ENCODE assay signal across 1 cellular context in genomic region chr1:86833461-86834215, GRCh38.
TF ChIP-seq lines count a peak whose summit lies in the region.

No MANE protein-coding gene starts in this region.

TF ChIP-seq in K562, 482 proteins besides CTCF, POLR2A, EP300 and RAD21 (continued from another document and continues in another):
- no peak for TF ChIP-seq GMEB1 (CRISPR knock-in tag; IDR thresholded peaks at IDR 0.05)
- TF ChIP-seq MCM7 (IDR thresholded peaks at IDR 0.05) = no peak
- TF ChIP-seq MECOM (CRISPR knock-in tag; IDR thresholded peaks at IDR 0.05) = peak; percentile 68; the same call in 1 of the 2 replicates
- TF ChIP-seq ZNF347 (CRISPR knock-in tag; IDR thresholded peaks at IDR 0.05; ENCODE audit: low read depth) = no peak
- TF ChIP-seq HMG20B (CRISPR knock-in tag; IDR thresholded peaks at IDR 0.05) = no peak
- no peak for TF ChIP-seq NFYB (IDR thresholded peaks at IDR 0.05; ENCODE audit: extremely low read depth, insufficient read length)
- peak in 2 of 3 experiments; percentile 44 to 54 for TF ChIP-seq YY1 (IDR thresholded peaks at IDR 0.05; ENCODE audit: borderline replicate concordance in 1 of 3, control insufficient read depth in 1 of 3, extremely low read depth in 1 of 3, insufficient read depth in 3 of 3, insufficient read length in 1 of 3, insufficient replicate concordance in 2 of 3, low read depth in 1 of 3, low read length in 2 of 3)
- TF ChIP-seq KLF16 (IDR thresholded peaks at IDR 0.05) = 0 out of 2 replicates have a peak, but pooled peaks have one; percentile 13
- TF ChIP-seq ZNF175 (CRISPR knock-in tag; IDR thresholded peaks at IDR 0.05; ENCODE audit: low read depth) = no peak
- TF ChIP-seq KLF10 (CRISPR knock-in tag; IDR thresholded peaks at IDR 0.05) = no peak
- TF ChIP-seq KDM1A (IDR thresholded peaks at IDR 0.05) = 0 out of 4 replicates have a peak, but pooled peaks of 1 of the 2 experiments have one; percentile 13
- TF ChIP-seq MAFF (IDR thresholded peaks at IDR 0.05; ENCODE audit: low read length) = no peak
- TF ChIP-seq ETS1 (conservative IDR thresholded peaks at IDR 0.05; ENCODE audit: control insufficient read depth, low read depth, low read length) = no peak
- TF ChIP-seq DNMT1 (IDR thresholded peaks at IDR 0.05) = no peak
- 0 out of 2 replicates have a peak, but pooled peaks have one; percentile 40 for TF ChIP-seq CTBP1 (IDR thresholded peaks at IDR 0.05; ENCODE audit: borderline replicate concordance)
- peak; percentile 20; the same call in 1 of the 2 replicates for TF ChIP-seq ATF7 (IDR thresholded peaks at IDR 0.05)
- TF ChIP-seq NR2C2 (CRISPR knock-in tag; IDR thresholded peaks at IDR 0.05) = no peak
- no peak for TF ChIP-seq NR2C2 (tag; IDR thresholded peaks at IDR 0.05)
- TF ChIP-seq HINFP (tag; conservative IDR thresholded peaks at IDR 0.05; ENCODE audit: low read depth) = no peak
- no peak for TF ChIP-seq ZNF766 (CRISPR knock-in tag; conservative IDR thresholded peaks at IDR 0.05)
- TF ChIP-seq ZBTB2 (IDR thresholded peaks at IDR 0.05) = no peak
- peak; percentile 22; the same call in 1 of the 2 replicates for TF ChIP-seq RB1 (IDR thresholded peaks at IDR 0.05; ENCODE audit: low read depth)
- TF ChIP-seq HDAC2 (IDR thresholded peaks at IDR 0.05) = no peak
- no peak for TF ChIP-seq WHSC1 (IDR thresholded peaks at IDR 0.05; ENCODE audit: low read length)
- no peak for TF ChIP-seq MBD1 (CRISPR knock-in tag; IDR thresholded peaks at IDR 0.05)
- TF ChIP-seq RBM14 (IDR thresholded peaks at IDR 0.05; ENCODE audit: borderline replicate concordance, insufficient read depth, low read depth, low read length) = no peak
- TF ChIP-seq ZNF695 (CRISPR knock-in tag; IDR thresholded peaks at IDR 0.05) = no peak
- TF ChIP-seq ZSCAN29 (IDR thresholded peaks at IDR 0.05) = no peak
- TF ChIP-seq UBTF (IDR thresholded peaks at IDR 0.05; ENCODE audit: borderline replicate concordance in 1 of 2, low read depth in 2 of 2, low read length in 2 of 2) = 0 out of 4 replicates have a peak, but pooled peaks of 1 of the 2 experiments have one; percentile 30
- TF ChIP-seq RBM25 (IDR thresholded peaks at IDR 0.05; ENCODE audit: low read depth, low read length, severe bottlenecking) = no peak
- no peak for TF ChIP-seq BRD4 (IDR thresholded peaks at IDR 0.05)
- peak; percentile 39; the same call in 1 of the 2 replicates for TF ChIP-seq RFX1 (IDR thresholded peaks at IDR 0.05)
- peak; percentile 5; the same call in 1 of the 2 replicates for TF ChIP-seq TEAD4 (IDR thresholded peaks at IDR 0.05; ENCODE audit: low read length)
- TF ChIP-seq TEAD4 (CRISPR knock-in tag; IDR thresholded peaks at IDR 0.05; ENCODE audit: borderline replicate concordance) = no peak
- no peak for TF ChIP-seq ZNF3 (CRISPR knock-in tag; IDR thresholded peaks at IDR 0.05)
- no peak for TF ChIP-seq ARID3A (IDR thresholded peaks at IDR 0.05; ENCODE audit: borderline replicate concordance, low read depth, low read length)
- no peak for TF ChIP-seq ZNF830 (CRISPR knock-in tag; IDR thresholded peaks at IDR 0.05)
- TF ChIP-seq NRF1 (conservative IDR thresholded peaks at IDR 0.05 in 1 of 2, IDR thresholded peaks at IDR 0.05 in 1 of 2) = peak; percentile 66 to 67
- peak; percentile 39; the same call in 1 of the 2 replicates for TF ChIP-seq ETV5 (CRISPR knock-in tag; IDR thresholded peaks at IDR 0.05; ENCODE audit: low read depth)
- no peak for TF ChIP-seq SREBF1 (IDR thresholded peaks at IDR 0.05; ENCODE audit: borderline replicate concordance, low read depth, low read length)
- TF ChIP-seq JUND (IDR thresholded peaks at IDR 0.05; ENCODE audit: borderline replicate concordance, low read depth, low read length) = no peak
- peak; percentile 52; the same call in 1 of the 3 replicates for TF ChIP-seq JUND (tag; IDR thresholded peaks at IDR 0.05; ENCODE audit: borderline replicate concordance, low read depth, low read length)
- TF ChIP-seq CEBPB (tag; IDR thresholded peaks at IDR 0.05) = peak; percentile 98
- TF ChIP-seq ZNF444 (CRISPR knock-in tag; IDR thresholded peaks at IDR 0.05) = no peak
- TF ChIP-seq CC2D1A (IDR thresholded peaks at IDR 0.05) = 0 out of 2 replicates have a peak, but pooled peaks have one; percentile 39
- TF ChIP-seq TCF3 (CRISPR knock-in tag; IDR thresholded peaks at IDR 0.05) = peak; percentile 27; the same call in 1 of the 2 replicates
- TF ChIP-seq ZNF407 (IDR thresholded peaks at IDR 0.05; ENCODE audit: low read depth) = no peak
